24 cellular contexts compared by ENCODE assay signal in genomic region chr10:128924918-128925317, GRCh38.
"Had no signal": no experiment of that assay in that cellular context is flagged by ENCODE, and none has a peak within 500 bp of the region (broad histone marks: within the 10 kb centered on the region; RNA-seq: fewer than 3 reads in every experiment).

No MANE protein-coding gene starts in this region.

- H3K4me1 ChIP-seq: testis had no signal

- DNase-seq: stimulated activated CD4-positive, alpha-beta T cell treated with anti-CD3 and anti-CD28 coated beads, Interleukin-2, amount 100 ng/mL, for 48 hours; stimulated activated CD4-positive, alpha-beta T cell treated with anti-CD3 and anti-CD28 coated beads, Interleukin-4, amount 100 ng/mL, for 1 hour; stimulated activated CD4-positive, alpha-beta T cell treated with anti-CD3 and anti-CD28 coated beads, Interleukin-4, amount 100 ng/mL, for 24 hours; stimulated activated CD4-positive, alpha-beta T cell treated with anti-CD3 and anti-CD28 coated beads, Interleukin-4, amount 100 ng/mL, for 4 hours; stimulated activated CD8-positive, alpha-beta memory T cell treated with anti-CD3 and anti-CD28 coated beads, Interleukin-4, amount 100 ng/mL, for 48 hours; stimulated activated naive B cell treated with anti-CD40 and anti-IgM and Interleukin-4, amounts not matched to agents 10 μg/mL and 1 μg/mL and 100 μg/mL, for 72 hours; stimulated activated naive CD4-positive, alpha-beta T cell; stimulated activated naive CD4-positive, alpha-beta T cell treated with Interleukin-2 at 50 U/mL for 16 hours; stimulated activated naive CD8-positive, alpha-beta T cell treated with anti-CD3 and anti-CD28 coated beads, Interleukin-15, amount 100 ng/mL, for 72 hours; stimulated activated naive CD8-positive, alpha-beta T cell treated with anti-CD3 and anti-CD28 coated beads, Interleukin-15, Interleukin-2, amounts not matched to agents 100 U/mL and 50 U/mL, for 24 hours; stomach; substantia nigra; testis; thyroid gland; tibial artery; transverse colon; trophoblast cell; upper lobe of left lung; upper lobe of right lung; uterus had no signal

- H3K9me3 ChIP-seq: stomach, suprapubic skin, testis, thoracic aorta, thyroid gland, tibial artery, tibial nerve, transverse colon, upper lobe of left lung, upper lobe of right lung, uterus, vagina had no signal

- H3K4me3 ChIP-seq: stomach, suprapubic skin, testis, thoracic aorta, thyroid gland, tibial artery, tibial nerve, transverse colon, upper lobe of left lung, upper lobe of right lung, uterus, vagina had no signal

- H3K36me3 ChIP-seq: stomach, suprapubic skin, thoracic aorta, thyroid gland, tibial artery, tibial nerve, transverse colon, upper lobe of left lung, upper lobe of right lung, uterus, vagina had no signal

- H3K27me3 ChIP-seq: suprapubic skin, testis, thyroid gland, tibial nerve, transverse colon, upper lobe of left lung, upper lobe of right lung, uterus, vagina had no signal

- H3K27ac ChIP-seq: stomach, suprapubic skin, testis, thoracic aorta, thyroid gland, tibial artery, tibial nerve, transverse colon, upper lobe of left lung, upper lobe of right lung, uterus, vagina had no signal
